ENCODE assay signal across 29 cellular contexts in genomic region chr22:43244385-43244784, GRCh38.
"Had no signal": no experiment of that assay in that cellular context is flagged by ENCODE, and none has a peak within 500 bp of the region (broad histone marks: within the 10 kb centered on the region; RNA-seq: fewer than 3 reads in every experiment).

No MANE protein-coding gene starts in this region.

- H3K4me3 ChIP-seq: ascending aorta, cardiac muscle cell, colonic mucosa, dorsolateral prefrontal cortex, spleen, thoracic aorta, uterus had no signal

- H3K4me1 ChIP-seq: colonic mucosa had no signal

- H3K4me1 Mint-ChIP-seq: activated naive CD8-positive, alpha-beta T cell treated with anti-CD3 and anti-CD28 coated beads for 36 hours; naive thymus-derived CD4-positive, alpha-beta T cell had no signal

- H3K9me3 Mint-ChIP-seq: activated naive CD4-positive, alpha-beta T cell treated with anti-CD3 and anti-CD28 coated beads for 36 hours; activated naive CD8-positive, alpha-beta T cell treated with anti-CD3 and anti-CD28 coated beads for 36 hours; activated T-helper 1 cell treated with anti-CD3 and anti-CD28 coated beads, Interleukin-12 subunit alpha, Interleukin-12 subunit beta, Interleukin-2, Interleukin-4 antibody, amounts not matched to agents 30 ng/mL and 10 ng/mL and 1 ng/mL, durations not matched to agents 14 hours and 24 hours and 36 hours; brain; effector memory CD8-positive, alpha-beta T cell; naive thymus-derived CD4-positive, alpha-beta T cell; neural crest cell had no signal

- H3K27ac ChIP-seq: ascending aorta, cardiac muscle cell, colonic mucosa, dorsolateral prefrontal cortex, spleen, thoracic aorta, uterus had no signal

- H3K27me3 ChIP-seq: ascending aorta, cardiac muscle cell, colonic mucosa, spleen, uterus had no signal

- H3K4me3 Mint-ChIP-seq: activated naive CD4-positive, alpha-beta T cell treated with anti-CD3 and anti-CD28 coated beads for 36 hours; activated naive CD8-positive, alpha-beta T cell treated with anti-CD3 and anti-CD28 coated beads for 36 hours; activated T-helper 1 cell treated with anti-CD3 and anti-CD28 coated beads, Interleukin-12 subunit alpha, Interleukin-12 subunit beta, Interleukin-2, Interleukin-4 antibody, amounts not matched to agents 30 ng/mL and 10 ng/mL and 1 ng/mL, durations not matched to agents 14 hours and 24 hours and 36 hours; brain; effector memory CD8-positive, alpha-beta T cell; naive thymus-derived CD4-positive, alpha-beta T cell; neural crest cell had no signal

- DNase-seq: activated CD4-positive, alpha-beta T cell treated with anti-CD3 and anti-CD28 coated beads for 4 hours; activated CD4-positive, alpha-beta T cell treated with anti-CD3 and anti-CD28 coated beads, Interleukin-2, amount 50 U/mL, for 48 hours; activated CD8-positive, alpha-beta memory T cell treated with anti-CD3 and anti-CD28 coated beads, Interleukin-2, amount 50 U/mL, for 4 hours; activated effector memory CD4-positive, alpha-beta T cell treated with anti-CD3 and anti-CD28 coated beads, Interleukin-2, amount 50 U/mL, for 16 hours; activated naive CD4-positive, alpha-beta T cell treated with anti-CD3 and anti-CD28 coated beads for 36 hours; activated naive CD8-positive, alpha-beta T cell treated with anti-CD3 and anti-CD28 coated beads for 36 hours; activated T-cell treated with anti-CD3 and anti-CD28 coated beads, Interleukin-2, amount 50 U/mL, for 1 hour; cerebellar nuclear complex; colonic mucosa; dorsolateral prefrontal cortex; effector memory CD8-positive, alpha-beta T cell; head of caudate nucleus; hippocampal formation; kidney; left colon; mammary epithelial cell; midbrain; naive thymus-derived CD4-positive, alpha-beta T cell; right cardiac atrium; spleen; stimulated activated naive CD4-positive, alpha-beta T cell treated with Interleukin-2 at 50 U/mL for 16 hours; trophoblast cell; uterus had no signal

- H3K27me3 Mint-ChIP-seq: activated naive CD8-positive, alpha-beta T cell treated with anti-CD3 and anti-CD28 coated beads for 36 hours; brain; effector memory CD8-positive, alpha-beta T cell had no signal

- ATAC-seq: effector memory CD8-positive, alpha-beta T cell; naive thymus-derived CD4-positive, alpha-beta T cell; right cardiac atrium had no signal

- H3K36me3 ChIP-seq: ascending aorta, cardiac muscle cell, colonic mucosa, spleen, thoracic aorta, uterus had no signal

- H3K36me3 Mint-ChIP-seq: activated naive CD8-positive, alpha-beta T cell treated with anti-CD3 and anti-CD28 coated beads for 36 hours; brain; naive thymus-derived CD4-positive, alpha-beta T cell had no signal

- H3K9me3 ChIP-seq: ascending aorta, colonic mucosa, spleen, thoracic aorta, uterus had no signal

- H3K27ac Mint-ChIP-seq: activated naive CD4-positive, alpha-beta T cell treated with anti-CD3 and anti-CD28 coated beads for 36 hours; activated naive CD8-positive, alpha-beta T cell treated with anti-CD3 and anti-CD28 coated beads for 36 hours; activated T-helper 1 cell treated with anti-CD3 and anti-CD28 coated beads, Interleukin-12 subunit alpha, Interleukin-12 subunit beta, Interleukin-2, Interleukin-4 antibody, amounts not matched to agents 30 ng/mL and 10 ng/mL and 1 ng/mL, durations not matched to agents 14 hours and 24 hours and 36 hours; effector memory CD8-positive, alpha-beta T cell; naive thymus-derived CD4-positive, alpha-beta T cell had no signal
